In genomic region chr6:170114956-170115855, GRCh38 we compare ENCODE assay signal across 12 cellular contexts.
A peak's percentile ranks its signal among the peaks of the same experiment; 100 is the strongest.
DNase-seq lines count a peak whose midpoint lies in the region; ATAC-seq and TF ChIP-seq lines count a peak whose summit lies in the region.
"Had no signal": no experiment of that assay in that cellular context is flagged by ENCODE, and none has a peak within 500 bp of the region (broad histone marks: within the 10 kb centered on the region; RNA-seq: fewer than 3 reads in every experiment).

No MANE protein-coding gene starts in this region.

- H3K9me3 Mint-ChIP-seq in glutamatergic neuron (ENCODE audit: unreplicated experiment): peaks cover 4% of the 10 kb centered on the region

- H3K4me3 Mint-ChIP-seq in glutamatergic neuron (ENCODE audit: unreplicated experiment): no peak overlapping the region
- H3K4me3 Mint-ChIP-seq: nephron had no signal

- H3K27me3 Mint-ChIP-seq in glutamatergic neuron (ENCODE audit: unreplicated experiment): peaks cover 4% of the 10 kb centered on the region

- H3K4me3 ChIP-seq in HEK293 (ENCODE audit: low read depth, low read length) (no peak overlapping the region), prostate gland (no peak overlapping the region)

- H3K9me3 ChIP-seq in HEK293 (ENCODE audit: control insufficient read depth, insufficient read depth, low read depth, low read length): 0 out of 2 replicates have a peak, but pooled peaks cover 2% of the 10 kb centered on the region
- H3K9me3 ChIP-seq in prostate gland: no peaks in the 10 kb centered on the region

- DNase-seq in NCI-H510A treated with DMSO at 0.1 percent for 48 hours (lab: John Stamatoyannopoulos, UW) (peak; percentile 20), NCI-H510A (lab: John Stamatoyannopoulos, UW) (no peak), glutamatergic neuron (no peak), prostate gland (ENCODE audit: low spot score) (peak; percentile 71), GDM1 (lab: John Stamatoyannopoulos, UW) (no peak), germinal center (ENCODE audit: low spot score) (no peak)
- DNase-seq: ACHN, foreskin melanocyte, NCI-H526 had no signal

- TF ChIP-seq POLR2A in prostate gland (IDR thresholded peaks at IDR 0.05): no peak

- H3K4me1 ChIP-seq in HEK293 (ENCODE audit: control insufficient read depth, insufficient read depth, low read length) (no peaks in the 10 kb centered on the region), prostate gland (replicated peaks) (no peaks in the 10 kb centered on the region)

- no peak for ATAC-seq in HG03571 (IDR thresholded peaks at IDR 0.05; ENCODE audit: unreplicated experiment)

- no peak for TF ChIP-seq CTCF in HEK293 (tag by site-specific recombination; IDR thresholded peaks at IDR 0.05)
- no peak for TF ChIP-seq CTCF in glutamatergic neuron (IDR thresholded peaks at IDR 0.05; ENCODE audit: partially characterized antibody, unreplicated experiment)
- TF ChIP-seq CTCF in prostate gland (IDR thresholded peaks at IDR 0.05): no peak

- WGBS in prostate gland: 37% methylated on average over 15 of the region's 15 CpGs

- CTCF ChIA-PET in HEK293 (lab: Yijun Ruan, JAX): no interaction called here

- H3K36me3 ChIP-seq in HEK293 (ENCODE audit: control insufficient read depth in 2 of 2, insufficient read depth in 1 of 2, low read length in 2 of 2) (no peaks in the 10 kb centered on the region), prostate gland (no peaks in the 10 kb centered on the region)

- no peaks in the 10 kb centered on the region for H3K27me3 ChIP-seq in prostate gland (replicated peaks; ENCODE audit: insufficient read depth)

- H3K27ac ChIP-seq in HEK293 (ENCODE audit: extremely low read depth, low read depth, low read length) (no peak overlapping the region), prostate gland (peak overlapping the region; percentile 71 to 73)

- POLR2A ChIA-PET in HEK293 (lab: Yijun Ruan, JAX): no interaction called here

- intact Hi-C loops in prostate gland (cut with DNase I): no loop called here

- peaks cover 20% of the 10 kb centered on the region for H3K36me3 Mint-ChIP-seq in glutamatergic neuron (ENCODE audit: unreplicated experiment)

- no peaks in the 10 kb centered on the region for H3K4me1 Mint-ChIP-seq in glutamatergic neuron (ENCODE audit: low read depth, unreplicated experiment)
- H3K4me1 Mint-ChIP-seq: nephron had no signal

- peak overlapping the region; percentile 48 for H3K27ac Mint-ChIP-seq in glutamatergic neuron (ENCODE audit: unreplicated experiment)
- H3K27ac Mint-ChIP-seq: nephron had no signal

TF ChIP-seq in HEK293, 187 proteins besides CTCF, POLR2A, EP300 and RAD21:
- TF ChIP-seq ZIC2 (tag by site-specific recombination; IDR thresholded peaks at IDR 0.05) (0 out of 2 replicates have a peak, but pooled peaks have one; percentile 18), KLF9 (tag by site-specific recombination; IDR thresholded peaks at IDR 0.05; ENCODE audit: low read depth) (no peak)
TF ChIP-seq in HEK293: peak in this region for 1.

Comparison
In these comparisons a context has a peak if more than half of its experiments do, and no peak if none do; other contexts are left out.
1. DNase-seq: peak in NCI-H510A treated with DMSO at 0.1 percent for 48 hours (single experiment) and prostate gland (single experiment); none in NCI-H510A (single experiment), glutamatergic neuron (single experiment), GDM1 (single experiment) and germinal center (single experiment).